In genomic region chr7:21218155-21218554, GRCh38 we compare ENCODE assay signal across 30 cellular contexts.
"Had no signal": no experiment of that assay in that cellular context is flagged by ENCODE, and none has a peak within 500 bp of the region (broad histone marks: within the 10 kb centered on the region; RNA-seq: fewer than 3 reads in every experiment).

No MANE protein-coding gene starts in this region.

- H3K27me3 ChIP-seq: colonic mucosa, esophagus squamous epithelium, gastrocnemius medialis, heart right ventricle had no signal

- H3K4me1 ChIP-seq: colonic mucosa, esophagus squamous epithelium, gastrocnemius medialis, heart right ventricle, lower lobe of right lung had no signal

- ATAC-seq: effector memory CD8-positive, alpha-beta T cell; esophagus mucosa; gastrocnemius medialis; heart right ventricle; left colon; left lobe of liver; left ventricle myocardium superior; lower lobe of right lung; mucosa of descending colon had no signal

- H3K36me3 Mint-ChIP-seq: immature natural killer cell, mesothelial cell of epicardium, naive B cell had no signal

- H3K27ac Mint-ChIP-seq: dendritic cell treated with granulocyte-macrophage colony-stimulating factor and Interleukin-4, amounts not matched to agents 40 ng/mL and 50 ng/mL, for 4 days; effector memory CD8-positive, alpha-beta T cell; endodermal cell; immature natural killer cell; mesothelial cell of epicardium; naive B cell had no signal

- H3K4me3 ChIP-seq: colonic mucosa, esophagus squamous epithelium, gastrocnemius medialis, heart right ventricle, lower lobe of right lung, mucosa of descending colon had no signal

- H3K9me3 Mint-ChIP-seq: effector memory CD8-positive, alpha-beta T cell; endodermal cell; immature natural killer cell; mesothelial cell of epicardium had no signal

- H3K36me3 ChIP-seq: colonic mucosa, esophagus squamous epithelium, gastrocnemius medialis, heart right ventricle, lower lobe of right lung had no signal

- DNase-seq: colonic mucosa; cortex of kidney; effector CD8-positive, alpha-beta T cell; effector memory CD8-positive, alpha-beta T cell; endodermal cell; erythroblast; esophagus squamous epithelium; foreskin fibroblast; foreskin melanocyte; gastrocnemius medialis; glutamatergic neuron; head of caudate nucleus; heart right ventricle; hippocampal formation; immature natural killer cell; islet precursor cell; kidney; kidney glomerular epithelial cell; left colon; left ventricle myocardium superior; lower lobe of right lung; mesenchymal stem cell; mucosa of descending colon; naive B cell had no signal

- H3K9me3 ChIP-seq: colonic mucosa, esophagus squamous epithelium, gastrocnemius medialis, heart right ventricle, lower lobe of right lung, mucosa of descending colon had no signal

- H3K4me1 Mint-ChIP-seq: endodermal cell, immature natural killer cell, mesothelial cell of epicardium had no signal

- FAIRE-seq: endometrium, kidney had no signal

- H3K27me3 Mint-ChIP-seq: dendritic cell treated with granulocyte-macrophage colony-stimulating factor and Interleukin-4, amounts not matched to agents 40 ng/mL and 50 ng/mL, for 4 days had no signal

- H3K4me3 Mint-ChIP-seq: dendritic cell treated with granulocyte-macrophage colony-stimulating factor and Interleukin-4, amounts not matched to agents 40 ng/mL and 50 ng/mL, for 4 days; effector memory CD8-positive, alpha-beta T cell; endodermal cell; immature natural killer cell; mesothelial cell of epicardium; naive B cell had no signal

- H3K27ac ChIP-seq: colonic mucosa, epithelial cell of prostate, esophagus squamous epithelium, gastrocnemius medialis, heart right ventricle, lower lobe of right lung had no signal
